Comparison of ENCODE assay signal across 8 cellular contexts in genomic region chr6:11460001-11460668, GRCh38.
DNase-seq lines count a peak whose midpoint lies in the region; ATAC-seq and TF ChIP-seq lines count a peak whose summit lies in the region.

No MANE protein-coding gene starts in this region.

- peak; percentile 5 for DNase-seq in stimulated activated CD4-positive, alpha-beta T cell treated with anti-CD3 and anti-CD28 coated beads, Interleukin-4, amount 100 ng/mL, for 24 hours
- DNase-seq in stimulated activated CD4-positive, alpha-beta T cell treated with anti-CD3 and anti-CD28 coated beads, Interleukin-4, amount 100 ng/mL, for 4 hours = no peak
- DNase-seq in activated T-cell treated with anti-CD3 and anti-CD28 coated beads, Interleukin-2, amount 50 U/mL, for 72 hours = peak; percentile 10 to 12
- DNase-seq in sciatic nerve (ENCODE audit: low spot score) (no peak), cerebellar nuclear complex (lab: John Stamatoyannopoulos, UW) (no peak), islet precursor cell (no peak), hepatocyte (ENCODE audit: low spot score) (no peak)

- H3K4me1 ChIP-seq in hepatocyte (ENCODE audit: insufficient read depth) = no peaks in the 10 kb centered on the region

- H3K27ac ChIP-seq in hepatocyte = no peak overlapping the region

- no peak overlapping the region for H2AFZ ChIP-seq in hepatocyte

- no peaks in the 10 kb centered on the region for H3K36me3 ChIP-seq in hepatocyte (replicated peaks; ENCODE audit: insufficient read depth, low read depth)

- H3K4me2 ChIP-seq in hepatocyte = no peak overlapping the region

- no peaks in the 10 kb centered on the region for H3K27me3 Mint-ChIP-seq in activated T-cell treated with anti-CD3 and anti-CD28 coated beads, Interleukin-2, amount 50 U/mL, for 72 hours (ENCODE audit: low read depth)

- H3K36me3 Mint-ChIP-seq in activated T-cell treated with anti-CD3 and anti-CD28 coated beads, Interleukin-2, amount 50 U/mL, for 72 hours (ENCODE audit: insufficient read depth in 2 of 2) = peaks cover 2 to 7% of the 10 kb centered on the region in 2 donors

- no peaks in the 10 kb centered on the region for H3K79me2 ChIP-seq in hepatocyte

- H3K9me3 ChIP-seq in hepatocyte (ENCODE audit: low read depth) = no peaks in the 10 kb centered on the region

- no peak overlapping the region for H3K4me3 ChIP-seq in hepatocyte

- no peaks in the 10 kb centered on the region for H3K27me3 ChIP-seq in hepatocyte

- no peaks in the 10 kb centered on the region for H4K20me1 ChIP-seq in hepatocyte (ENCODE audit: insufficient read depth, poor library complexity, severe bottlenecking)

- H3K4me1 Mint-ChIP-seq in activated T-cell treated with anti-CD3 and anti-CD28 coated beads, Interleukin-2, amount 50 U/mL, for 72 hours (ENCODE audit: low read depth) = peaks cover 35% of the 10 kb centered on the region

- peaks cover 3 to 5% of the 10 kb centered on the region in 2 donors for H3K9me3 Mint-ChIP-seq in activated T-cell treated with anti-CD3 and anti-CD28 coated beads, Interleukin-2, amount 50 U/mL, for 72 hours

- peak overlapping the region; percentile 91 for H3K27ac Mint-ChIP-seq in activated T-cell treated with anti-CD3 and anti-CD28 coated beads, Interleukin-2, amount 50 U/mL, for 72 hours

- peak overlapping the region; percentile 69 to 80 for H3K4me3 Mint-ChIP-seq in activated T-cell treated with anti-CD3 and anti-CD28 coated beads, Interleukin-2, amount 50 U/mL, for 72 hours

- ATAC-seq in HG03175 (IDR thresholded peaks at IDR 0.05; ENCODE audit: unreplicated experiment) (peak; percentile 35), sciatic nerve (peak; percentile 36)
- ATAC-seq in activated T-cell treated with anti-CD3 and anti-CD28 coated beads, Interleukin-2, amount 50 U/mL, for 72 hours (replicated peaks in 1 of 2) = peak; percentile 68 to 79

- WGBS in hepatocyte (ENCODE audit: low lambda C conversion rate, missing lambda C conversion rate) = 93% methylated on average over 4 of the region's 4 CpGs

- TF ChIP-seq CTCF in hepatocyte (IDR thresholded peaks at IDR 0.05; ENCODE audit: poor library complexity) = no peak

- intact Hi-C loops in sciatic nerve (cut with DNase I) = no loop called here

- H3K9me2 ChIP-seq in hepatocyte (replicated peaks; ENCODE audit: insufficient read depth) = no peaks in the 10 kb centered on the region

Comparison
In these comparisons a context has a peak if more than half of its experiments do, and no peak if none do; other contexts are left out.
1. DNase-seq: peak in stimulated activated CD4-positive, alpha-beta T cell treated with anti-CD3 and anti-CD28 coated beads, Interleukin-4, amount 100 ng/mL, for 24 hours (single experiment) and activated T-cell treated with anti-CD3 and anti-CD28 coated beads, Interleukin-2, amount 50 U/mL, for 72 hours (2 of 2); none in stimulated activated CD4-positive, alpha-beta T cell treated with anti-CD3 and anti-CD28 coated beads, Interleukin-4, amount 100 ng/mL, for 4 hours (0 of 2), sciatic nerve (single experiment), cerebellar nuclear complex (0 of 2), islet precursor cell (single experiment) and hepatocyte (single experiment).
2. Peak in every context shown above with its lines, with median percentiles within 50 percentile points of each other: ATAC-seq.